9 cellular contexts compared by ENCODE assay signal in the genomic region with DNA sequence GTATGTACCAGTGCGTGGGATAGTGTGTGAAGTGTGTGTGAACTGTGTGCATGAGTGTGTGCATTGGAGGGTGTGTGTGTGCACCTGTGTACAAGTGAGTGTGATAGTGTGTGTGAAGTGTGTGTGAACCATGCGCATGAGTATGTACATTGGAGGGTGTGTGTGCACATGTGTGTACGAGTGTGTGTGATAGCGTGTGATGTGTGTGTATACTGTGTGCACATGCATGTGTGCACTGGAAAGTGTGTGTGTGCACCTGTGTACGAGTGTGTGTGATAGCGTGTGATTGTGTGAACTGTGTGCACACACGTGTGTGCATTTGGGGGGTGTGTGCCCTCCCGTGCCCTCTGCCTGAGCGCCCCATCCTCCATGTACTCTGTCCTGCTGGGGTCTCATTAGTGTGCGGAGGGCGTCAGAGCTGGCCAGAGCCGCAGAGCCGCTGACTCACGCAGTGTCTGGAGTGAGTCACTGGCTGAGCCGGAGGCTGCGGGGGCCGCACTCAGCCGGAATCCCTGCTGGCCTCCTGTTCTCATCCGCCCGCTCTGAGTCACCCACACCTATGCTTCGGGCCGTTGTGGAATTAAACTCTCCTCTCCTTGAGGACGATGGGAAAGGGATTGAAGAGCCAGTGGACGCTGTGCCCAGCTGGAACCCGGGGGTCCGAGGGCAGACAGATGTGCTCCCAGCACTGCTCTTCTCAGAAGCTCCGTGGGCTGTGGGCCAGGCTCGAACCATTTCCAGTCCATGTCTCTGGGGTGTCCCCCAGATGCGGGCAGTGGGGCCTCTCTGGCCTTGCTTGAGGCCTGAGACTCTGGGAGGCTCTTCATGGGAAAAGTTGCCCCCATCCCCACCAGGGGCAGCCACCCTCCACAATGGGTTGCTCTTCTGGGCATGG. TPM values are rescaled to one million over a fixed set of nuclear protein-coding genes. Genes with fewer than 3 reads are reported as not detected.
DNase-seq lines count a peak whose midpoint lies in the region; ATAC-seq and TF ChIP-seq lines count a peak whose summit lies in the region.
"Had no signal": no experiment of that assay in that cellular context is flagged by ENCODE, and none has a peak within 500 bp of the region (broad histone marks: within the 10 kb centered on the region; RNA-seq: fewer than 3 reads in every experiment).

No MANE protein-coding gene starts in this region.

- peak overlapping the region; percentile 49 to 82 for H3K4ac ChIP-seq in mesenchymal stem cell (ENCODE audit: low read depth in 1 of 2, low read length in 2 of 2)

- H3K4me3 ChIP-seq in BE2C (ENCODE audit: low read depth, low read length), result no peak overlapping the region
- H3K4me3 ChIP-seq in NB4 (ENCODE audit: low read depth, low read length), result no peak overlapping the region
- peak overlapping the region in 1 of 2 experiments; percentile 28 for H3K4me3 ChIP-seq in mesenchymal stem cell (ENCODE audit: insufficient read depth in 1 of 2, low read depth in 1 of 2, low read length in 2 of 2)

- no peak for TF ChIP-seq POLR2A in NB4 (IDR thresholded peaks at IDR 0.05; ENCODE audit: extremely low read depth, insufficient read length)

- DNase-seq in BE2C (peak; percentile 88), NB4 (ENCODE audit: low read depth) (peak; percentile 94), chondrocyte (ENCODE audit: low spot score) (peak; percentile 98), mesenchymal stem cell (peak; percentile 96), NCI-H2107 treated with DMSO at 0.1 percent for 48 hours (lab: John Stamatoyannopoulos, UW; ENCODE audit: unreplicated experiment) (no peak), ureter (ENCODE audit: low spot score) (no peak), NCI-H510A (lab: John Stamatoyannopoulos, UW) (no peak)
- DNase-seq: activated CD8-positive, alpha-beta memory T cell treated with anti-CD3 and anti-CD28 coated beads, Interleukin-2, amount 10 ng/mL, durations not matched to agents 7 days and 5 days had no signal

- peaks cover 2% of the 10 kb centered on the region for H3K36me3 Mint-ChIP-seq in chondrocyte (ENCODE audit: low read depth)
- H3K36me3 Mint-ChIP-seq: activated CD8-positive, alpha-beta memory T cell treated with anti-CD3 and anti-CD28 coated beads, Interleukin-2, amount 10 ng/mL, durations not matched to agents 7 days and 5 days had no signal

- no peaks in the 10 kb centered on the region for H3K27me3 Mint-ChIP-seq in chondrocyte (ENCODE audit: low read depth)

- H3K27me3 ChIP-seq in BE2C (no peaks in the 10 kb centered on the region), mesenchymal stem cell (ENCODE audit: control insufficient read depth in 1 of 2, insufficient read depth in 1 of 2, low read length in 2 of 2) (no peaks in the 10 kb centered on the region)

- H3K4me1 Mint-ChIP-seq in chondrocyte (ENCODE audit: low read depth), result peaks cover 22% of the 10 kb centered on the region

- no peaks in the 10 kb centered on the region for H3K36me3 ChIP-seq in BE2C
- no peaks in the 10 kb centered on the region for H3K36me3 ChIP-seq in mesenchymal stem cell (ENCODE audit: control insufficient read depth in 1 of 2, insufficient read depth in 2 of 2, low read depth in 1 of 2, low read length in 2 of 2)

- H3K4me2 ChIP-seq in mesenchymal stem cell (ENCODE audit: low read length, poor library complexity, severe bottlenecking), result no peak overlapping the region

- no peaks in the 10 kb centered on the region for H3K9me3 Mint-ChIP-seq in chondrocyte (ENCODE audit: low read depth)

- peak overlapping the region in 1 of 2 experiments; percentile 29 for H3K14ac ChIP-seq in mesenchymal stem cell (ENCODE audit: low read length in 2 of 2)

- TF ChIP-seq CTCF in BE2C (IDR thresholded peaks at IDR 0.05; ENCODE audit: low read depth, low read length) (no peak), NB4 (IDR thresholded peaks at IDR 0.05; ENCODE audit: low read depth, low read length) (no peak), chondrocyte (IDR thresholded peaks at IDR 0.05) (no peak)

- no peak overlapping the region for H3K4me3 Mint-ChIP-seq in chondrocyte (ENCODE audit: unreplicated experiment)
- H3K4me3 Mint-ChIP-seq: activated CD8-positive, alpha-beta memory T cell treated with anti-CD3 and anti-CD28 coated beads, Interleukin-2, amount 10 ng/mL, durations not matched to agents 7 days and 5 days had no signal

- H3K27ac ChIP-seq in mesenchymal stem cell (ENCODE audit: low read length, poor library complexity, severe bottlenecking), result peak overlapping the region; percentile 94

- WGBS in mesenchymal stem cell, result 26% methylated on average over 26 of the region's 29 CpGs

- peak overlapping the region; percentile 83 for H4K91ac ChIP-seq in mesenchymal stem cell (ENCODE audit: low read length)

- ATAC-seq in GM19463 (IDR thresholded peaks at IDR 0.05; ENCODE audit: unreplicated experiment), result no peak
- ATAC-seq: activated CD8-positive, alpha-beta memory T cell treated with anti-CD3 and anti-CD28 coated beads, Interleukin-2, amount 10 ng/mL, durations not matched to agents 7 days and 5 days had no signal

- no peak overlapping the region for H3K9ac ChIP-seq in mesenchymal stem cell (ENCODE audit: low read length)

- H2BK15ac ChIP-seq in mesenchymal stem cell (ENCODE audit: low read depth, poor library complexity, severe bottlenecking), result peak overlapping the region; percentile 86

- peak overlapping the region; percentile 79 for H2BK5ac ChIP-seq in mesenchymal stem cell (ENCODE audit: low read depth, low read length, poor library complexity, severe bottlenecking)

- H2BK12ac ChIP-seq in mesenchymal stem cell (ENCODE audit: low read length in 2 of 2), result peak overlapping the region; percentile 92 to 95

- peak overlapping the region; percentile 45 for H4K8ac ChIP-seq in mesenchymal stem cell (ENCODE audit: low read length)

- no peak overlapping the region for H3K27ac Mint-ChIP-seq in chondrocyte (ENCODE audit: unreplicated experiment)
- H3K27ac Mint-ChIP-seq: activated CD8-positive, alpha-beta memory T cell treated with anti-CD3 and anti-CD28 coated beads, Interleukin-2, amount 10 ng/mL, durations not matched to agents 7 days and 5 days had no signal

- no peak overlapping the region for H3K23ac ChIP-seq in mesenchymal stem cell (ENCODE audit: low read length in 2 of 2)

- no peaks in the 10 kb centered on the region for H3K9me3 ChIP-seq in BE2C
- no peaks in the 10 kb centered on the region for H3K9me3 ChIP-seq in mesenchymal stem cell (ENCODE audit: control insufficient read depth, low read length)

- H3K4me1 ChIP-seq in BE2C, result peaks cover 10% of the 10 kb centered on the region
- H3K4me1 ChIP-seq in mesenchymal stem cell (ENCODE audit: control insufficient read depth, insufficient read depth, low read depth, low read length), result peaks cover 34% of the 10 kb centered on the region

- peak overlapping the region; percentile 83 for H2AK5ac ChIP-seq in mesenchymal stem cell (ENCODE audit: low read length, severe bottlenecking)

- H3K18ac ChIP-seq in mesenchymal stem cell (ENCODE audit: low read depth in 1 of 2, low read length in 2 of 2), result peak overlapping the region; percentile 55 to 97

- no peaks in the 10 kb centered on the region for H3K79me1 ChIP-seq in mesenchymal stem cell (replicated peaks; ENCODE audit: low read length, poor library complexity, severe bottlenecking)

- H2BK120ac ChIP-seq in mesenchymal stem cell (ENCODE audit: low read depth, low read length), result peak overlapping the region; percentile 69

- peak overlapping the region; percentile 16 for H2AFZ ChIP-seq in mesenchymal stem cell (ENCODE audit: low read depth, low read length)

RNA-seq across cellular contexts. Expression of a gene that starts 27.3 kb away (rescaled TPM):
- 83.5 TPM for polyA plus RNA-seq in BE2C (2012; ENCODE audit: insufficient read depth, insufficient read length, low read depth)
- total RNA-seq in chondrocyte (44.5 to 58.1 TPM (median 50.4 TPM) in 3 replicates), ureter (84.4 TPM)
- 42.4 TPM for polyA plus RNA-seq in mesenchymal stem cell (2013, experiment 1 of 2)
- polyA plus RNA-seq in mesenchymal stem cell (2013, experiment 2 of 2), result 40.7 TPM

Comparison
In these comparisons a context has a peak if more than half of its experiments do, and no peak if none do; other contexts are left out.
1. DNase-seq: peak in BE2C (single experiment), NB4 (single experiment), chondrocyte (single experiment) and mesenchymal stem cell (single experiment); none in NCI-H2107 treated with DMSO at 0.1 percent for 48 hours (single experiment), ureter (single experiment) and NCI-H510A (single experiment).